Comparison of ENCODE assay signal across 3 cellular contexts in the genomic region with DNA sequence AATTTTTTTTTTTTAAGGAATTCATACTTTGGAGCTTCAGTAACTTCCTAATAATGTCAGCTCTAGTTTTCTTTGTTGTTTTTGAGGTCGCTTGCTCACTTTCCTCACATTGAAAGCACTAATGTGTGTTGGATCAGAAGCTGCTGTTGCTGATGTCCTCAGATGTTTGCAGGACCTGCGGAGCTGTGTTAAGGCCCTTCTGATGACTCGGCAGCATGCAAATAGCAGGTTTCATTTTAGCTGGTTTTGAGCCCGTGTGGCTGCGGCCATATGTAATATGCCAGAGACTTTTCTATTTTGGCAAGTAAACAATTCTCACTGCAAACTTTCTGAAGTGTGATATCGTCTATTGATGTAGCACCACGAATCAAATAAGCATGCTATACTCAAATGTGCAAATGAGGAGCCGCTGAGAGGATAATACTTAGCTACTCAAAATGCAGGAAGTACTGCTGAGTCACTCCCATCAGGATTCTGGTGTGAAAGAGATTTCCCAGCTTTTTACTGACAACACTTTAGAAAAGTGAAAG.
TF ChIP-seq lines count a peak whose summit lies in the region.

No MANE protein-coding gene starts in this region.

TF ChIP-seq in A549, 52 proteins besides CTCF, POLR2A, EP300 and RAD21 (continued from another document):
- TF ChIP-seq CEBPB (IDR thresholded peaks at IDR 0.05) (no peak), FOXS1 (CRISPR knock-in tag; IDR thresholded peaks at IDR 0.05) (no peak)

TF ChIP-seq in K562, 482 proteins besides CTCF, POLR2A, EP300 and RAD21 (continued from another document and continues in another):
- TF ChIP-seq SMARCE1 (IDR thresholded peaks at IDR 0.05), result peak; percentile 47; the same call in 1 of the 2 replicates
- peak; percentile 76 for TF ChIP-seq DPF2 (IDR thresholded peaks at IDR 0.05)
- TF ChIP-seq DLX4 (CRISPR knock-in tag; IDR thresholded peaks at IDR 0.05), result no peak
- peak; percentile 24 for TF ChIP-seq BRD9 (IDR thresholded peaks at IDR 0.05; ENCODE audit: low read depth, partially characterized antibody)
- peak; percentile 17 to 85 (median 40) for TF ChIP-seq YY1 (IDR thresholded peaks at IDR 0.05; ENCODE audit: borderline replicate concordance in 1 of 3, control insufficient read depth in 1 of 3, extremely low read depth in 1 of 3, insufficient read depth in 3 of 3, insufficient read length in 1 of 3, insufficient replicate concordance in 2 of 3, low read depth in 1 of 3, low read length in 2 of 3)
- TF ChIP-seq ZNF23 (CRISPR knock-in tag; IDR thresholded peaks at IDR 0.05), result no peak
- 0 out of 2 replicates have a peak, but pooled peaks have one; percentile 56 for TF ChIP-seq HDAC8 (tag; IDR thresholded peaks at IDR 0.05)
- TF ChIP-seq CEBPG (CRISPR knock-in tag; IDR thresholded peaks at IDR 0.05), result no peak
- TF ChIP-seq CEBPG (tag; conservative IDR thresholded peaks at IDR 0.05 in 1 of 2, IDR thresholded peaks at IDR 0.05 in 1 of 2), result no peak
- no peak for TF ChIP-seq TCFL5 (CRISPR knock-in tag; conservative IDR thresholded peaks at IDR 0.05)
- TF ChIP-seq ATF7 (IDR thresholded peaks at IDR 0.05), result peak; percentile 27; the same call in 1 of the 2 replicates
- TF ChIP-seq ZKSCAN8 (CRISPR knock-in tag; IDR thresholded peaks at IDR 0.05), result peak; percentile 28; the same call in 1 of the 2 replicates
- TF ChIP-seq TAL1 (IDR thresholded peaks at IDR 0.05), result peak; percentile 9; the same call in 1 of the 2 replicates
- TF ChIP-seq TFAP4 (CRISPR knock-in tag; IDR thresholded peaks at IDR 0.05; ENCODE audit: borderline replicate concordance), result no peak
- TF ChIP-seq AFF1 (IDR thresholded peaks at IDR 0.05; ENCODE audit: low read depth in 1 of 2, partially characterized antibody in 2 of 2), result peak in 1 of 2 experiments; percentile 52
- TF ChIP-seq HDAC6 (IDR thresholded peaks at IDR 0.05; ENCODE audit: low read depth, low read length), result no peak
- TF ChIP-seq, protein P1, sequence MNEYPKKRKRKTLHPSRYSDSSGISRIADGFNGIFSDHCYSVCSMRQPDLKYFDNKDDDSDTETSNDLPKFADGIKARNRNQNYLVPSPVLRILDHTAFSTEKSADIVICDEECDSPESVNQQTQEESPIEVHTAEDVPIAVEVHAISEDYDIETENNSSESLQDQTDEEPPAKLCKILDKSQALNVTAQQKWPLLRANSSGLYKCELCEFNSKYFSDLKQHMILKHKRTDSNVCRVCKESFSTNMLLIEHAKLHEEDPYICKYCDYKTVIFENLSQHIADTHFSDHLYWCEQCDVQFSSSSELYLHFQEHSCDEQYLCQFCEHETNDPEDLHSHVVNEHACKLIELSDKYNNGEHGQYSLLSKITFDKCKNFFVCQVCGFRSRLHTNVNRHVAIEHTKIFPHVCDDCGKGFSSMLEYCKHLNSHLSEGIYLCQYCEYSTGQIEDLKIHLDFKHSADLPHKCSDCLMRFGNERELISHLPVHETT (CRISPR knock-in tag; conservative IDR thresholded peaks at IDR 0.05 in 1 of 2, IDR thresholded peaks at IDR 0.05 in 1 of 2), result 0 out of 4 replicates have a peak, but pooled peaks of 1 of the 2 experiments have one; percentile 26
- TF ChIP-seq PTBP1 (IDR thresholded peaks at IDR 0.05; ENCODE audit: low read depth, low read length), result no peak
- TF ChIP-seq ZNF316 (IDR thresholded peaks at IDR 0.05), result peak; percentile 95
- TF ChIP-seq EHMT2 (IDR thresholded peaks at IDR 0.05), result 0 out of 2 replicates have a peak, but pooled peaks have one; percentile 62
- no peak for TF ChIP-seq GABPB2 (CRISPR knock-in tag; conservative IDR thresholded peaks at IDR 0.05)
- peak; percentile 40; the same call in 1 of the 2 replicates for TF ChIP-seq MTA3 (IDR thresholded peaks at IDR 0.05; ENCODE audit: borderline replicate concordance)
- peak; percentile 92 for TF ChIP-seq NFE2 (IDR thresholded peaks at IDR 0.05; ENCODE audit: low read depth)
- TF ChIP-seq NFE2L1 (tag; IDR thresholded peaks at IDR 0.05; ENCODE audit: borderline replicate concordance, low read depth), result peak; percentile 96
- TF ChIP-seq BACH1 (tag; IDR thresholded peaks at IDR 0.05), result peak; percentile 82

TF ChIP-seq in HepG2, 621 proteins besides CTCF, POLR2A, EP300 and RAD21:
- TF ChIP-seq MAFK (conservative IDR thresholded peaks at IDR 0.05 in 1 of 2, IDR thresholded peaks at IDR 0.05 in 1 of 2; ENCODE audit: low read length in 2 of 2) (peak in 1 of 2 experiments; percentile 0; a peak in 1 of 4 replicates), PAXIP1 (CRISPR knock-in tag; conservative IDR thresholded peaks at IDR 0.05) (no peak), NFE2L2 (IDR thresholded peaks at IDR 0.05; ENCODE audit: low read length) (peak; percentile 55; the same call in 1 of the 2 replicates)
